30 cellular contexts compared by ENCODE assay signal in genomic region chr19:11224429-11224828, GRCh38. TPM values are rescaled to one million over a fixed set of nuclear protein-coding genes. Genes with fewer than 3 reads are reported as not detected.
"Had no signal": no experiment of that assay in that cellular context is flagged by ENCODE, and none has a peak within 500 bp of the region (broad histone marks: within the 10 kb centered on the region; RNA-seq: fewer than 3 reads in every experiment).

No MANE protein-coding gene starts in this region.

- DNase-seq: stimulated activated CD4-positive, alpha-beta T cell treated with anti-CD3 and anti-CD28 coated beads, Interleukin-2, amount 100 ng/mL, for 48 hours; stimulated activated CD4-positive, alpha-beta T cell treated with anti-CD3 and anti-CD28 coated beads, Interleukin-4, amount 100 ng/mL, for 1 hour; stimulated activated CD4-positive, alpha-beta T cell treated with anti-CD3 and anti-CD28 coated beads, Interleukin-4, amount 100 ng/mL, for 24 hours; stimulated activated CD4-positive, alpha-beta T cell treated with anti-CD3 and anti-CD28 coated beads, Interleukin-4, amount 100 ng/mL, for 4 hours; stimulated activated CD8-positive, alpha-beta memory T cell treated with anti-CD3 and anti-CD28 coated beads, Interleukin-4, amount 100 ng/mL, for 48 hours; stimulated activated naive B cell treated with anti-CD40 and anti-IgM and Interleukin-4, amounts not matched to agents 10 μg/mL and 1 μg/mL and 100 μg/mL, for 72 hours; stimulated activated naive CD4-positive, alpha-beta T cell; stimulated activated naive CD4-positive, alpha-beta T cell treated with Interleukin-2 at 50 U/mL for 16 hours; stimulated activated naive CD8-positive, alpha-beta T cell treated with anti-CD3 and anti-CD28 coated beads, Interleukin-15, amount 100 ng/mL, for 72 hours; stimulated activated naive CD8-positive, alpha-beta T cell treated with anti-CD3 and anti-CD28 coated beads, Interleukin-15, Interleukin-2, amounts not matched to agents 100 U/mL and 50 U/mL, for 24 hours; stomach; substantia nigra; testis; thyroid gland; transverse colon; trophoblast cell; upper lobe of left lung; upper lobe of right lung; uterus had no signal

- H3K4me1 ChIP-seq: stomach, suprapubic skin, testis, thyroid gland, tibial artery, tibial nerve, transverse colon, upper lobe of left lung, upper lobe of right lung, uterus, vagina had no signal

- H3K36me3 ChIP-seq: uterus had no signal

- H3K4me3 ChIP-seq: stomach, suprapubic skin, testis, thoracic aorta, thyroid gland, tibial artery, tibial nerve, transverse colon, upper lobe of left lung, upper lobe of right lung, uterus, vagina had no signal

- H3K9me3 ChIP-seq: testis, thyroid gland, transverse colon, upper lobe of right lung, uterus, vagina had no signal

- FAIRE-seq: urothelium cell line had no signal

- H3K27me3 ChIP-seq: stomach, suprapubic skin, testis, thyroid gland, tibial artery, tibial nerve, transverse colon, upper lobe of left lung, upper lobe of right lung, uterus, vagina had no signal

- ATAC-seq: stimulated activated effector memory CD8-positive, alpha-beta T cell treated with anti-CD3 and anti-CD28 coated beads, Interleukin-12 subunit alpha, Interleukin-12 subunit beta, amount 100 ng/mL, for 72 hours; stimulated activated memory B cell treated with anti-CD40 and anti-IgM and Interleukin-4, amounts not matched to agents 10 μg/mL and 1 μg/mL and 100 μg/mL, for 72 hours; stimulated activated naive B cell treated with anti-CD40 and anti-IgM and Interleukin-4, amounts not matched to agents 10 μg/mL and 1 μg/mL and 100 μg/mL, for 72 hours; stimulated activated naive CD8-positive, alpha-beta T cell treated with anti-CD3 and anti-CD28 coated beads, Interleukin-15, amount 100 ng/mL, for 72 hours; stimulated activated naive CD8-positive, alpha-beta T cell treated with anti-CD3 and anti-CD28 coated beads, Interleukin-15, Interleukin-2, amounts not matched to agents 100 U/mL and 50 U/mL, for 24 hours; upper lobe of right lung had no signal

- H3K27ac ChIP-seq: stomach, suprapubic skin, testis, thoracic aorta, thyroid gland, tibial artery, tibial nerve, transverse colon, upper lobe of right lung, uterus, vagina had no signal

RNA-seq across cellular contexts. Expression of gene ANGPTL8, which starts 15.0 kb away (rescaled TPM):
- total RNA-seq: stomach, suprapubic skin, temporal lobe, testis, thoracic aorta, transverse colon, upper lobe of right lung, ureter, urinary bladder, vagina had no signal
